In genomic region chr15:38440353-38441129, GRCh38 we compare ENCODE assay signal across 7 cellular contexts. TPM values are rescaled to one million over a fixed set of nuclear protein-coding genes. Genes with fewer than 3 reads are reported as not detected.
DNase-seq lines count a peak whose midpoint lies in the region; TF ChIP-seq lines count a peak whose summit lies in the region.

No MANE protein-coding gene starts in this region.

- H3K27me3 Mint-ChIP-seq in HFFc6 (ENCODE audit: insufficient read depth), result peaks cover 29% of the 10 kb centered on the region

- H3K9me3 Mint-ChIP-seq in HFFc6, result no peaks in the 10 kb centered on the region

- H3F3A ChIP-seq in SU-DHL-6 (ENCODE audit: insufficient read depth), result no peaks in the 10 kb centered on the region

- intact Hi-C loops in spleen (cut with DNase I; ENCODE audit: low total_unique reads), result loop anchor here (10.0 kb wide), 1 partner anchor 254 kb away; no protein-coding TSS in a partner anchor

- H3K36me3 ChIP-seq in SU-DHL-6 (ENCODE audit: low read length) (no peaks in the 10 kb centered on the region), iPS DF 6.9 (ENCODE audit: control insufficient read depth, insufficient read depth, low read length) (no peaks in the 10 kb centered on the region), spleen (no peaks in the 10 kb centered on the region)

- peaks cover 2% of the 10 kb centered on the region for H3K4me1 ChIP-seq in iPS DF 6.9 (ENCODE audit: control insufficient read depth, insufficient read depth, low read length)
- peaks cover 0 to 10% (median 7%) of the 10 kb centered on the region in 6 donors for H3K4me1 ChIP-seq in spleen

- H3K4me3 ChIP-seq in SU-DHL-6 (ENCODE audit: insufficient read depth, low read length, poor library complexity, severe bottlenecking) (no peak overlapping the region), astrocyte of the spinal cord (ENCODE audit: low read depth, low read length) (no peak overlapping the region), iPS DF 6.9 (ENCODE audit: low read length) (no peak overlapping the region), spleen (no peak overlapping the region)

- no peaks in the 10 kb centered on the region for H3K36me3 Mint-ChIP-seq in HFFc6 (ENCODE audit: low read depth)

- TF ChIP-seq POLR2A in spleen (IDR thresholded peaks at IDR 0.05), result no peak

- no peaks in the 10 kb centered on the region for H3K9me2 ChIP-seq in SU-DHL-6 (replicated peaks; ENCODE audit: insufficient read depth, low read length)

- no peaks in the 10 kb centered on the region for H3K4me1 Mint-ChIP-seq in HFFc6 (ENCODE audit: low read depth)

- no peaks in the 10 kb centered on the region for H3K79me2 ChIP-seq in SU-DHL-6 (ENCODE audit: insufficient read depth, low read length)

- no CpG with 5 or more reads among the region's 9 CpGs for WGBS in iPS DF 6.9 (ENCODE audit: insufficient coverage, insufficient read length)
- WGBS in spleen, 5 donors, result 23 to 34% (median 28%) methylated on average over 7 to 9 of the region's 9 CpGs

- H2AFZ ChIP-seq in SU-DHL-6 (ENCODE audit: low read depth, low read length, severe bottlenecking), result no peak overlapping the region

- no peak overlapping the region for H3K4me3 Mint-ChIP-seq in HFFc6

- no peak overlapping the region for H3K9ac ChIP-seq in SU-DHL-6 (ENCODE audit: low read length)

- H3K4me2 ChIP-seq in SU-DHL-6 (ENCODE audit: low read depth, low read length, poor library complexity, severe bottlenecking), result no peak overlapping the region

- H3K9me3 ChIP-seq in SU-DHL-6 (ENCODE audit: insufficient read depth, low read length) (no peaks in the 10 kb centered on the region), iPS DF 6.9 (ENCODE audit: control insufficient read depth, insufficient read depth, low read length) (no peaks in the 10 kb centered on the region), spleen (peaks cover 0 to 11% (median 4%) of the 10 kb centered on the region in 8 donors)

- H3K27ac ChIP-seq in SU-DHL-6 (ENCODE audit: low read depth, low read length) (no peak overlapping the region), iPS DF 6.9 (ENCODE audit: low read length) (no peak overlapping the region), spleen (no peak overlapping the region)

- H4K20me1 ChIP-seq in SU-DHL-6 (ENCODE audit: low read depth, low read length), result no peaks in the 10 kb centered on the region

- no peaks in the 10 kb centered on the region for H3K27me3 ChIP-seq in SU-DHL-6 (ENCODE audit: low read length)
- H3K27me3 ChIP-seq in iPS DF 6.9 (ENCODE audit: control insufficient read depth, insufficient read depth, low read length), result no peaks in the 10 kb centered on the region
- H3K27me3 ChIP-seq in spleen (replicated peaks in 1 of 7), result peaks cover 0 to 13% (median 0%) of the 10 kb centered on the region in 7 donors

- no peak overlapping the region for H3K27ac Mint-ChIP-seq in HFFc6

- DNase-seq in HFFc6 (peak; percentile 32), NCI-H1105 (lab: John Stamatoyannopoulos, UW) (peak; percentile 21), astrocyte of the spinal cord (ENCODE audit: low read depth, low spot score) (peak; percentile 55), iPS DF 6.9 (ENCODE audit: low read depth, low spot score) (peak; percentile 60), spleen (peak; percentile 72)

- in situ Hi-C loops in astrocyte of the spinal cord (cut with HindIII; ENCODE audit: low sequenced_read_pairs), result no loop called here

- peak; percentile 92 for TF ChIP-seq CTCF in GM12873 (IDR thresholded peaks at IDR 0.05; ENCODE audit: insufficient read depth, low read depth, low read length, missing control alignments)
- peak; percentile 99 for TF ChIP-seq CTCF in HFFc6 (IDR thresholded peaks at IDR 0.05)
- TF ChIP-seq CTCF in SU-DHL-6 (IDR thresholded peaks at IDR 0.05; ENCODE audit: insufficient read depth, low read length, poor library complexity, severe bottlenecking), result peak; percentile 97
- TF ChIP-seq CTCF in astrocyte of the spinal cord (IDR thresholded peaks at IDR 0.05; ENCODE audit: low read depth, low read length), result peak; percentile 94
- peak; percentile 74 to 95 (median 89) for TF ChIP-seq CTCF in spleen (IDR thresholded peaks at IDR 0.05 in 8 of 11, conservative IDR thresholded peaks at IDR 0.05 in 3 of 11)

RNA-seq across cellular contexts. Expression of gene FAM98B, which starts 13.4 kb away (rescaled TPM):
- total RNA-seq in HFFc6 (2021; fragmentation: NEBNext Ultra II Directional; extraction: Animal tissue kit (Norgen Biotek cat#: 25700)), result 10 to 100 TPM; 30.8 to 44.9 (median 40.1) TPM
- total RNA-seq in spleen, result 10 to 100 TPM; 15.8 to 32.3 (median 18.4) TPM
- 10 to 100 TPM in 1 of 3 donors, 1 to 10 TPM in 2; 5.7 to 11.0 (median 7.6) TPM for polyA plus RNA-seq in spleen

Comparison
In these comparisons a context has a peak if more than half of its experiments do, and no peak if none do; other contexts are left out.
1. DNase-seq: peak in every context shown above with its lines; median percentile 72 in spleen; 60 in iPS DF 6.9; 55 in astrocyte of the spinal cord; 32 in HFFc6; 21 in NCI-H1105.